ENCODE assay signal across 17 cellular contexts in genomic region chr17:2241823-2242222, GRCh38.
A peak's percentile ranks its signal among the peaks of the same experiment; 100 is the strongest.
DNase-seq lines count a peak whose midpoint lies in the region; ATAC-seq and TF ChIP-seq lines count a peak whose summit lies in the region.
"Had no signal": no experiment of that assay in that cellular context is flagged by ENCODE, and none has a peak within 500 bp of the region (broad histone marks: within the 10 kb centered on the region; RNA-seq: fewer than 3 reads in every experiment).

No MANE protein-coding gene starts in this region.

- H3K9me3 ChIP-seq in esophagus squamous epithelium (no peaks in the 10 kb centered on the region), sigmoid colon (no peaks in the 10 kb centered on the region)
- H3K9me3 ChIP-seq: adrenal gland, heart right ventricle, MG63 had no signal

- H3K36me3 ChIP-seq in esophagus squamous epithelium (peaks cover 0 to 56% (median 0%) of the 10 kb centered on the region in 3 donors), sigmoid colon (peaks cover 0 to 7% (median 2%) of the 10 kb centered on the region in 4 donors)
- H3K36me3 ChIP-seq: adrenal gland, MG63 had no signal

- DNase-seq in AG10803 (ENCODE audit: low read depth), result peak; percentile 84
- DNase-seq in RPMI7951 (ENCODE audit: low read depth), result peak; percentile 66
- DNase-seq in esophagus squamous epithelium (lab: John Stamatoyannopoulos, UW), result no peak
- DNase-seq in sigmoid colon, result no peak
- no peak for DNase-seq in T1000 (lab: John Stamatoyannopoulos, UW)
- DNase-seq in hippocampal formation (lab: John Stamatoyannopoulos, UW), result no peak
- no peak for DNase-seq in RWPE1 (ENCODE audit: low spot score)
- DNase-seq: activated B cell treated with CpG ODN at 0.5 μM for 24 hours; heart right ventricle; MG63; NCI-H187; retina; stimulated activated CD4-positive, alpha-beta T cell treated with anti-CD3 and anti-CD28 coated beads, Interleukin-2, amount 100 ng/mL, for 24 hours; T-cell had no signal

- ATAC-seq in GM21423 (IDR thresholded peaks at IDR 0.05; ENCODE audit: unreplicated experiment), result no peak
- ATAC-seq: activated T-helper 17 cell treated with anti-CD3 and anti-CD28 coated beads, Interleukin-2, amount 50 U/mL, for 72 hours; T-cell had no signal

- intact Hi-C loops in esophagus squamous epithelium (cut with DNase I) (loop anchor here (5.0 to 10.0 kb wide), 2 partner anchors 147 to 185 kb away; partner anchors contain the start of gene HIC1), sigmoid colon (cut with DNase I) (no loop called here)

- 68 to 85% methylated on average over 5 of the region's 5 CpGs for WGBS in esophagus squamous epithelium, 2 donors
- WGBS in sigmoid colon, 2 donors, result 86 to 89% methylated on average over 5 of the region's 5 CpGs

- H3K4me1 ChIP-seq in esophagus squamous epithelium (peaks cover 5 to 59% (median 38%) of the 10 kb centered on the region in 3 donors), sigmoid colon (peaks cover 0 to 47% (median 42%) of the 10 kb centered on the region in 4 donors)

- no peak for TF ChIP-seq EP300 in sigmoid colon (IDR thresholded peaks at IDR 0.05)

- POLR2A ChIA-PET in RWPE1 (lab: Yijun Ruan, JAX; ENCODE audit: low non-redundant PET), result no interaction called here

- no peak for TF ChIP-seq CTCF in AG10803 (conservative IDR thresholded peaks at IDR 0.05; ENCODE audit: low read length)
- TF ChIP-seq CTCF in esophagus squamous epithelium (IDR thresholded peaks at IDR 0.05), result no peak
- TF ChIP-seq CTCF in sigmoid colon (IDR thresholded peaks at IDR 0.05), result no peak
- TF ChIP-seq CTCF in RWPE1 (conservative IDR thresholded peaks at IDR 0.05; ENCODE audit: low read depth), result no peak

- no peak for TF ChIP-seq POLR2A in esophagus squamous epithelium (IDR thresholded peaks at IDR 0.05)
- no peak for TF ChIP-seq POLR2A in sigmoid colon (IDR thresholded peaks at IDR 0.05)

- H3K4me3 ChIP-seq in AG10803 (ENCODE audit: low read length) (no peak overlapping the region), esophagus squamous epithelium (no peak overlapping the region), sigmoid colon (no peak overlapping the region)
- H3K4me3 ChIP-seq: adrenal gland, heart right ventricle, MG63 had no signal

- H3K27ac ChIP-seq in esophagus squamous epithelium (peak overlapping the region in 3 of 4 donors; percentile 12 to 83 (median 82)), sigmoid colon (peak overlapping the region in 3 of 4 donors; percentile 73 to 81 (median 76)), RWPE1 (no peak overlapping the region)

- H3K27me3 ChIP-seq in esophagus squamous epithelium (no peaks in the 10 kb centered on the region), sigmoid colon (no peaks in the 10 kb centered on the region)
- H3K27me3 ChIP-seq: adrenal gland, heart right ventricle, MG63 had no signal

- CTCF ChIA-PET in RWPE1 (lab: Yijun Ruan, JAX), result interaction anchor here (1.8 kb wide), 1 partner anchor 187 kb away, joined by 9 read pairs; the partner anchor contains the start of gene HIC1

Comparison
In these comparisons a context has a peak if more than half of its experiments do, and no peak if none do; other contexts are left out.
1. DNase-seq: peak in AG10803 (single experiment) and RPMI7951 (single experiment); none in esophagus squamous epithelium (single experiment), sigmoid colon (single experiment), T1000 (single experiment), hippocampal formation (0 of 2) and RWPE1 (single experiment).